8 cellular contexts compared by ENCODE assay signal in the genomic region with DNA sequence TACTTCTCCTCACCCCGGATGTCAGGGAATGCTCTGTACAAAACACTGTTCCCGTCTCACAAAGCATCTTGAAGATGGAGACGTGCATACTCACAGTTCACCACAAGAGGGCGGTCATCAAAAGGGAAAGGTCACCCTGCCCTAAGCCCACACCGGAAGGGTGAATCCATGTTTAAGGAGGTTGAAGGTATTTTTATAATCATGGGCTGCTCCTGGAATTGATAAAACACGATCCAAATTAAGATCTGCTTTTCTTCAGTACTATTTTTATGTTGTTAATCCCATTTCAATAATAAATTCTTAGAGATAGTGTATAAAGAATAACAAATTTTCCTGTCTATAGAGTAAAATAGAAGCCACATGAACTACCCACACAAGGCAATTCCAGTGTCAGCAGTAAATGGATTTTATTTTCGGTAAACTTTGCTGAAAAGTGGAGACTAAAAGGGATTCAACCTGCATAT.
A peak's percentile ranks its signal among the peaks of the same experiment; 100 is the strongest.
DNase-seq lines count a peak whose midpoint lies in the region; ATAC-seq and TF ChIP-seq lines count a peak whose summit lies in the region.

No MANE protein-coding gene starts in this region.

- H3K27ac ChIP-seq in OCI-LY1 (ENCODE audit: low read depth, low read length, poor library complexity, severe bottlenecking): no peak overlapping the region

- H3K9me3 Mint-ChIP-seq in naive thymus-derived CD8-positive, alpha-beta T cell: no peaks in the 10 kb centered on the region
- H3K9me3 Mint-ChIP-seq in stimulated activated memory B cell treated with anti-CD40 and anti-IgM and Interleukin-4, amounts not matched to agents 10 μg/mL and 1 μg/mL and 100 μg/mL, for 72 hours: no peaks in the 10 kb centered on the region

- no peaks in the 10 kb centered on the region for H3K9me3 ChIP-seq in OCI-LY1 (ENCODE audit: low read length)

- H2AFZ ChIP-seq in OCI-LY1 (ENCODE audit: low read length): no peak overlapping the region

- peak overlapping the region in 7 of 10 donors; percentile 1 to 76 (median 43) for H3K4me3 Mint-ChIP-seq in naive thymus-derived CD8-positive, alpha-beta T cell
- no peak overlapping the region for H3K4me3 Mint-ChIP-seq in stimulated activated memory B cell treated with anti-CD40 and anti-IgM and Interleukin-4, amounts not matched to agents 10 μg/mL and 1 μg/mL and 100 μg/mL, for 72 hours

- H3K9me2 ChIP-seq in OCI-LY1 (ENCODE audit: low read depth, low read length): no peaks in the 10 kb centered on the region

- H4K20me1 ChIP-seq in OCI-LY1 (ENCODE audit: insufficient read depth, low read length): no peaks in the 10 kb centered on the region

- no peak overlapping the region for H3K9ac ChIP-seq in OCI-LY1 (ENCODE audit: low read length)

- H3K4me2 ChIP-seq in OCI-LY1 (ENCODE audit: low read length): no peak overlapping the region

- no peaks in the 10 kb centered on the region for H3K79me2 ChIP-seq in OCI-LY1 (ENCODE audit: insufficient read depth, low read length)

- POLR2A ChIA-PET in naive thymus-derived CD8-positive, alpha-beta T cell (lab: Charles Lee): interaction anchor here (1.2 to 1.4 kb wide), 3 partner anchors 75 to 113 kb away, joined by 5 to 10 read pairs (median 5); no protein-coding TSS in a partner anchor

- no peaks in the 10 kb centered on the region for H3K36me3 Mint-ChIP-seq in naive thymus-derived CD8-positive, alpha-beta T cell
- no peaks in the 10 kb centered on the region for H3K36me3 Mint-ChIP-seq in stimulated activated memory B cell treated with anti-CD40 and anti-IgM and Interleukin-4, amounts not matched to agents 10 μg/mL and 1 μg/mL and 100 μg/mL, for 72 hours

- peak; percentile 89 for ATAC-seq in GM21528 (IDR thresholded peaks at IDR 0.05; ENCODE audit: low FRiP score, unreplicated experiment)
- ATAC-seq in naive thymus-derived CD8-positive, alpha-beta T cell: peak; percentile 82 to 93
- ATAC-seq in stimulated activated memory B cell treated with anti-CD40 and anti-IgM and Interleukin-4, amounts not matched to agents 10 μg/mL and 1 μg/mL and 100 μg/mL, for 72 hours: peak; percentile 73

- peak overlapping the region in 4 of 10 donors; percentile 2 to 48 (median 14) for H3K27ac Mint-ChIP-seq in naive thymus-derived CD8-positive, alpha-beta T cell
- H3K27ac Mint-ChIP-seq in stimulated activated memory B cell treated with anti-CD40 and anti-IgM and Interleukin-4, amounts not matched to agents 10 μg/mL and 1 μg/mL and 100 μg/mL, for 72 hours: no peak overlapping the region

- H3K27me3 Mint-ChIP-seq in naive thymus-derived CD8-positive, alpha-beta T cell: no peaks in the 10 kb centered on the region
- no peaks in the 10 kb centered on the region for H3K27me3 Mint-ChIP-seq in stimulated activated memory B cell treated with anti-CD40 and anti-IgM and Interleukin-4, amounts not matched to agents 10 μg/mL and 1 μg/mL and 100 μg/mL, for 72 hours

- no peak for TF ChIP-seq POLR2A in erythroblast (IDR thresholded peaks at IDR 0.05; ENCODE audit: low read length)

- peak; percentile 41 for DNase-seq in DMS153 (lab: John Stamatoyannopoulos, UW)
- DNase-seq in HuH-7.5 (ENCODE audit: low spot score): peak; percentile 23
- peak; percentile 87 for DNase-seq in activated CD8-positive, alpha-beta memory T cell treated with anti-CD3 and anti-CD28 coated beads, Interleukin-2, amount 50 U/mL, for 48 hours
- DNase-seq in erythroblast (lab: John Stamatoyannopoulos, UW): peak; percentile 82 to 90
- DNase-seq in naive thymus-derived CD8-positive, alpha-beta T cell: peak; percentile 41 to 86 (median 69)

- no peaks in the 10 kb centered on the region for H3F3A ChIP-seq in OCI-LY1 (ENCODE audit: insufficient read depth, low read length)

- no peaks in the 10 kb centered on the region for H3K36me3 ChIP-seq in OCI-LY1 (ENCODE audit: insufficient read depth, low read length)

- no peaks in the 10 kb centered on the region for H3K27me3 ChIP-seq in OCI-LY1 (ENCODE audit: insufficient read depth, low read length)

- no peak overlapping the region for H3K4me3 ChIP-seq in OCI-LY1 (ENCODE audit: low read depth, low read length, poor library complexity, severe bottlenecking)

- TF ChIP-seq CTCF in OCI-LY1 (IDR thresholded peaks at IDR 0.05; ENCODE audit: low read length): peak; percentile 83; the same call in 1 of the 2 replicates

- H3K4me1 Mint-ChIP-seq in naive thymus-derived CD8-positive, alpha-beta T cell: peaks cover 8 to 20% (median 18%) of the 10 kb centered on the region in 4 donors
- H3K4me1 Mint-ChIP-seq in stimulated activated memory B cell treated with anti-CD40 and anti-IgM and Interleukin-4, amounts not matched to agents 10 μg/mL and 1 μg/mL and 100 μg/mL, for 72 hours: peaks cover 6% of the 10 kb centered on the region

- H3K4me1 ChIP-seq in OCI-LY1 (ENCODE audit: insufficient read depth, low read length, severe bottlenecking): no peaks in the 10 kb centered on the region

Comparison
In these comparisons a context has a peak if more than half of its experiments do, and no peak if none do; other contexts are left out.
1. DNase-seq: peak in every context shown above with its lines; median percentile 87 in activated CD8-positive, alpha-beta memory T cell treated with anti-CD3 and anti-CD28 coated beads, Interleukin-2, amount 50 U/mL, for 48 hours; 86 in erythroblast; 69 in naive thymus-derived CD8-positive, alpha-beta T cell; 41 in DMS153; 23 in HuH-7.5.